9 cellular contexts compared by ENCODE assay signal in the genomic region with DNA sequence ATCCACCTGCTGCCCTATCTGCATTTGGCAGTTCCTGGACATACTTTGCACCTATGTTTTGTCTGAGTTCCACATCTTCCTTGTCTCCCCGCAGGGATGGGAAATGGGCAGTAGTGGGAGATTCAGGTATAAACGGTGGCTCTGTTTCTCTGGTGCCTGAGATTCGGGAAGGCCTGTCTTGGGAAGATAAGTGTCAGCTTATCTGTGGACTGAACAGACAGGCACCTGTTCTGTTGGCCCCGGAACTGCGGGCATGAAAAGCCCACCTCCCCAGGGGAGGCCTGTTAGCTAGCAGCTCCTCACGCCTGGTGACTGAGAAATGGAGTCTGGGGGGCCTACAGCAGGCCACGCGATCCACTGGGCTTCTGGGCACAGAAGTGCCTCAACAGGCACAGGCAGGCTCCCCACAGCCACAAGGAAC. TPM values are rescaled to one million over a fixed set of nuclear protein-coding genes. Genes with fewer than 3 reads are reported as not detected.
DNase-seq lines count a peak whose midpoint lies in the region; ATAC-seq and TF ChIP-seq lines count a peak whose summit lies in the region.
"Had no signal": no experiment of that assay in that cellular context is flagged by ENCODE, and none has a peak within 500 bp of the region (broad histone marks: within the 10 kb centered on the region; RNA-seq: fewer than 3 reads in every experiment).

No MANE protein-coding gene starts in this region.

- TF ChIP-seq CTCF in RWPE1 (conservative IDR thresholded peaks at IDR 0.05; ENCODE audit: low read depth): no peak
- TF ChIP-seq CTCF in esophagus muscularis mucosa (IDR thresholded peaks at IDR 0.05): no peak

- H3K4me3 ChIP-seq in esophagus muscularis mucosa (no peak overlapping the region), rectal smooth muscle tissue (ENCODE audit: low read length) (peak overlapping the region; percentile 25)

- TF ChIP-seq EP300 in esophagus muscularis mucosa (IDR thresholded peaks at IDR 0.05): no peak

- TF ChIP-seq POLR2A in GM18526 (IDR thresholded peaks at IDR 0.05; ENCODE audit: extremely low read depth, insufficient read length) (peak; percentile 1), esophagus muscularis mucosa (IDR thresholded peaks at IDR 0.05; ENCODE audit: low read depth) (no peak)

- DNase-seq in RWPE1 (ENCODE audit: low spot score): no peak
- no peak for DNase-seq in esophagus muscularis mucosa (ENCODE audit: extremely low spot score)
- DNase-seq in NCI-H187 (lab: John Stamatoyannopoulos, UW): no peak
- DNase-seq in NCI-H128 (lab: John Stamatoyannopoulos, UW; ENCODE audit: unreplicated experiment): no peak
- no peak for DNase-seq in NK-92 treated with Interleukin-12 subunit alpha and Interleukin-12 subunit beta, amount 100 ng/mL, for 24 hours (lab: John Stamatoyannopoulos, UW)

- intact Hi-C loops in esophagus muscularis mucosa (cut with DNase I): loop anchor here (1.0 to 5.0 kb wide), 2 partner anchors 40 to 92 kb away; partner anchors contain the start of gene SPSB2

- POLR2A ChIA-PET in RWPE1 (lab: Yijun Ruan, JAX; ENCODE audit: low non-redundant PET): interaction anchor here (0.6 to 2.1 kb wide), 5 partner anchors 17 to 673 kb away, joined by 3 to 17 read pairs (median 3); partner anchors contain the start of genes C12orf57 and RNU7-1

- CTCF ChIA-PET in RWPE1 (lab: Yijun Ruan, JAX): interaction anchor here (0.6 to 2.7 kb wide), 6 partner anchors 10 to 144 kb away, joined by 3 to 14 read pairs (median 3); partner anchors contain the start of gene RNU7-1

- no peaks in the 10 kb centered on the region for H3K27me3 ChIP-seq in esophagus muscularis mucosa
- H3K27me3 ChIP-seq in rectal smooth muscle tissue (ENCODE audit: control insufficient read depth, insufficient read depth, low read length): no peaks in the 10 kb centered on the region

- 61% methylated on average over 3 of the region's 8 CpGs for WGBS in esophagus muscularis mucosa

- H3K27ac ChIP-seq in RWPE1 (peak overlapping the region; percentile 72), esophagus muscularis mucosa (replicated peaks in 1 of 4) (peak overlapping the region; percentile 70 to 84 (median 75)), rectal smooth muscle tissue (ENCODE audit: low read depth, low read length) (peak overlapping the region; percentile 78)

- no peaks in the 10 kb centered on the region for H3K9me3 ChIP-seq in esophagus muscularis mucosa

- H3K4me1 ChIP-seq in esophagus muscularis mucosa (peaks cover 50 to 72% (median 63%) of the 10 kb centered on the region in 4 donors), rectal smooth muscle tissue (ENCODE audit: control insufficient read depth, insufficient read depth, low read length) (peaks cover 22% of the 10 kb centered on the region)

- no peak for ATAC-seq in GM19328 (IDR thresholded peaks at IDR 0.05; ENCODE audit: unreplicated experiment)

- peak overlapping the region; percentile 16 for H3K9ac ChIP-seq in rectal smooth muscle tissue (ENCODE audit: low read length)

- peaks cover 36 to 46% (median 40%) of the 10 kb centered on the region in 4 donors for H3K36me3 ChIP-seq in esophagus muscularis mucosa
- peaks cover 29% of the 10 kb centered on the region for H3K36me3 ChIP-seq in rectal smooth muscle tissue (ENCODE audit: control insufficient read depth, insufficient read depth, low read length)

RNA-seq across cellular contexts. Expression of gene PHB2, which starts 5.8 kb away (rescaled TPM):
- total RNA-seq in esophagus muscularis mucosa: 100 to 1,000 TPM; 194 to 265 (median 233) TPM

RNA-seq across cellular contexts. Expression of gene EMG1, which starts 6.1 kb away (rescaled TPM):
- total RNA-seq in esophagus muscularis mucosa: 10 to 100 TPM; 20.8 to 35.1 (median 26.3) TPM

RNA-seq across cellular contexts. Expression of gene PTPN6, which starts 13.5 kb away (rescaled TPM):
- total RNA-seq in esophagus muscularis mucosa: 10 to 100 TPM in 3 of 4 donors, 1 to 10 TPM in 1; 9.1 to 16.9 (median 13.3) TPM

RNA-seq across cellular contexts. Expression of gene C12orf57, which starts 20.8 kb away (rescaled TPM):
- total RNA-seq in esophagus muscularis mucosa: 100 to 1,000 TPM; 307 to 437 (median 325) TPM

RNA-seq across cellular contexts. Expression of gene RNU7-1, which starts 21.0 kb away (rescaled TPM):
- total RNA-seq in esophagus muscularis mucosa: not detected
- total RNA-seq: activated CD8-positive, alpha-beta memory T cell treated with anti-CD3 and anti-CD28 coated beads for 36 hours had no signal
